In the genomic region with DNA sequence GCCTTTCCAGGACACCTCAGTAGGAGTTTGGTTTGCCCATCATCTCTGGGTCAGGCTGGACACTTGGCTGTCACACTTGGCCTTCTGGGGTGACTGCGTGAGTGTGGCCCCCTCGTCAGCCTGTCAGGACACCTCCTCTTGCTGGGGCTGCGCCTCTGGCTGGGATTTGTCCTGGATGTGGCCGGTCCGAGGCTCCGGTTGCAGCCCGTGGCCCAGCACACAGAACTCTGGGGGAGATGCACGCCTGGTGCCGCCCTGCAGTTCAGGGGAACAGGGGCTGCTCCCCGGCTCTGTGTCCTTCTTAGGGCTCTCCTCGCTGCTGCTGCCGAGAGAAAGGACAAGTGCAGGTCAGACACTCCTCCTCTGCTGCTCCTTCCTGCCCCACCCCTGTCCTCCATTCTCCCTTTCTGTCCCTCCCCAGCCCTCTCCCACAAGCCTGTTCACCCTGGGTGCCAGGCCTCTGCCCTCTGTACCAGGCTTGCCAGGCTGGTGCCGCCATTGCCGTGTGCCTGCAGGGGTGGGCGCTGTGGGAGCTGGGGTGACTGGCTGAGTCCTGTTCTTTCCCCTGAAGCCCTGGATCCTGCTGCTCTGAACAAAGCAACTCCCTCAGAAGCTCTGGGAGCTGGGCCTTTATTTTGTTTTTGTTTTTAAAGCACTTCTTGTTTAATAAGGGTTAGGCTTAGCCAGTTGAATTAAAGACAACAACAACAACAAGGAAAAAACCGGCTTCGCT, we compare ENCODE assay signal across 12 cellular contexts. TPM values are rescaled to one million over a fixed set of nuclear protein-coding genes. Genes with fewer than 3 reads are reported as not detected.
A peak's percentile ranks its signal among the peaks of the same experiment; 100 is the strongest.
DNase-seq lines count a peak whose midpoint lies in the region; ATAC-seq, FAIRE-seq and TF ChIP-seq lines count a peak whose summit lies in the region.
"Had no signal": no experiment of that assay in that cellular context is flagged by ENCODE, and none has a peak within 500 bp of the region (broad histone marks: within the 10 kb centered on the region; RNA-seq: fewer than 3 reads in every experiment).

No MANE protein-coding gene starts in this region.

- H3K27ac ChIP-seq in RWPE1 (peak overlapping the region; percentile 95), spleen (peak overlapping the region in 5 of 8 donors; percentile 17 to 60 (median 35))
- H3K27ac ChIP-seq: BLaER1 treated with 17β-estradiol and CSF1 and Interleukin-3, amounts not matched to agents 10 nM and 100 nM had no signal

- H3K27me3 ChIP-seq in spleen (replicated peaks in 1 of 7): no peaks in the 10 kb centered on the region
- H3K27me3 ChIP-seq: BLaER1 treated with 17β-estradiol and CSF1 and Interleukin-3, amounts not matched to agents 10 nM and 100 nM had no signal

- H3K9me3 ChIP-seq in spleen: no peaks in the 10 kb centered on the region
- H3K9me3 ChIP-seq: BLaER1 treated with 17β-estradiol and CSF1 and Interleukin-3, amounts not matched to agents 10 nM and 100 nM had no signal

- no peak for TF ChIP-seq POLR2A in spleen (IDR thresholded peaks at IDR 0.05)

- FAIRE-seq in endometrium (lab: Jason Lieb, UNC): peak; percentile 70

- WGBS in spleen, 5 donors: 71 to 93% (median 81%) methylated on average over 16 to 17 of the region's 17 CpGs

- ATAC-seq in HG02981 (IDR thresholded peaks at IDR 0.05; ENCODE audit: unreplicated experiment): no peak
- ATAC-seq: effector memory CD8-positive, alpha-beta T cell; Panc1 had no signal

- H3K4me1 Mint-ChIP-seq in activated CD4-positive, alpha-beta memory T cell treated with anti-CD3 and anti-CD28 coated beads for 36 hours (ENCODE audit: low read depth): peaks cover 2% of the 10 kb centered on the region

- TF ChIP-seq CTCF in RWPE1 (conservative IDR thresholded peaks at IDR 0.05; ENCODE audit: low read depth) (no peak), spleen (IDR thresholded peaks at IDR 0.05 in 8 of 11, conservative IDR thresholded peaks at IDR 0.05 in 3 of 11) (no peak), GM10266 (IDR thresholded peaks at IDR 0.05; ENCODE audit: control insufficient read depth, insufficient read depth, low read depth, missing control alignments) (no peak)

- CTCF ChIA-PET in RWPE1 (lab: Yijun Ruan, JAX): interaction anchor here (1.0 kb wide), 1 partner anchor 12 kb away, joined by 4 read pairs; no protein-coding TSS in a partner anchor
- CTCF ChIA-PET in activated CD4-positive, alpha-beta memory T cell treated with anti-CD3 and anti-CD28 coated beads for 36 hours (lab: Charles Lee): no interaction called here

- intact Hi-C loops in spleen (cut with DNase I; ENCODE audit: low total_unique reads): no loop called here
- intact Hi-C loops in activated CD4-positive, alpha-beta memory T cell treated with anti-CD3 and anti-CD28 coated beads for 36 hours (cut with micrococcal nuclease): no loop called here

- peaks cover 0 to 31% (median 2%) of the 10 kb centered on the region in 6 donors for H3K4me1 ChIP-seq in spleen

- H3K36me3 Mint-ChIP-seq in activated CD4-positive, alpha-beta memory T cell treated with anti-CD3 and anti-CD28 coated beads for 36 hours: no peaks in the 10 kb centered on the region
- H3K36me3 Mint-ChIP-seq: activated naive CD8-positive, alpha-beta T cell treated with anti-CD3 and anti-CD28 coated beads for 36 hours had no signal

- H3K9me3 Mint-ChIP-seq in activated CD4-positive, alpha-beta memory T cell treated with anti-CD3 and anti-CD28 coated beads for 36 hours: no peaks in the 10 kb centered on the region
- H3K9me3 Mint-ChIP-seq: activated naive CD8-positive, alpha-beta T cell treated with anti-CD3 and anti-CD28 coated beads for 36 hours; effector memory CD8-positive, alpha-beta T cell had no signal

- H3K27ac Mint-ChIP-seq in activated CD4-positive, alpha-beta memory T cell treated with anti-CD3 and anti-CD28 coated beads for 36 hours: no peak overlapping the region
- H3K27ac Mint-ChIP-seq: activated naive CD8-positive, alpha-beta T cell treated with anti-CD3 and anti-CD28 coated beads for 36 hours had no signal

- H3K4me3 ChIP-seq in spleen: no peak overlapping the region
- H3K4me3 ChIP-seq: BLaER1 treated with 17β-estradiol and CSF1 and Interleukin-3, amounts not matched to agents 10 nM and 100 nM had no signal

- H3K4me3 Mint-ChIP-seq in activated CD4-positive, alpha-beta memory T cell treated with anti-CD3 and anti-CD28 coated beads for 36 hours: no peak overlapping the region
- H3K4me3 Mint-ChIP-seq: activated naive CD8-positive, alpha-beta T cell treated with anti-CD3 and anti-CD28 coated beads for 36 hours; effector memory CD8-positive, alpha-beta T cell had no signal

- POLR2A ChIA-PET in RWPE1 (lab: Yijun Ruan, JAX; ENCODE audit: low non-redundant PET): no interaction called here
- POLR2A ChIA-PET in activated CD4-positive, alpha-beta memory T cell treated with anti-CD3 and anti-CD28 coated beads for 36 hours (lab: Charles Lee): no interaction called here

- no peaks in the 10 kb centered on the region for H3K36me3 ChIP-seq in spleen
- H3K36me3 ChIP-seq: BLaER1 treated with 17β-estradiol and CSF1 and Interleukin-3, amounts not matched to agents 10 nM and 100 nM had no signal

- DNase-seq in RWPE1 (ENCODE audit: low spot score): no peak
- DNase-seq in midbrain (lab: John Stamatoyannopoulos, UW): peak; percentile 71
- DNase-seq in spleen: no peak
- DNase-seq in GM10266 (ENCODE audit: extremely low spot score): no peak
- no peak for DNase-seq in SK-N-DZ (ENCODE audit: low spot score)
- DNase-seq in activated CD4-positive, alpha-beta memory T cell treated with anti-CD3 and anti-CD28 coated beads for 36 hours: no peak
- DNase-seq: activated naive CD8-positive, alpha-beta T cell treated with anti-CD3 and anti-CD28 coated beads for 36 hours; effector memory CD8-positive, alpha-beta T cell had no signal

- no peaks in the 10 kb centered on the region for H3K27me3 Mint-ChIP-seq in activated CD4-positive, alpha-beta memory T cell treated with anti-CD3 and anti-CD28 coated beads for 36 hours
- H3K27me3 Mint-ChIP-seq: activated naive CD8-positive, alpha-beta T cell treated with anti-CD3 and anti-CD28 coated beads for 36 hours; effector memory CD8-positive, alpha-beta T cell had no signal

RNA-seq across cellular contexts. Expression of gene PCARE, which starts 9.4 kb away (rescaled TPM):
- not detected for total RNA-seq in spleen
- polyA plus RNA-seq in spleen: not detected
- not detected in 2 replicates for polyA plus RNA-seq in SK-N-DZ (2014; cell fraction: cytosol; rRNA removed)
- not detected in 2 replicates for polyA plus RNA-seq in SK-N-DZ (2014; cell fraction: nucleus; rRNA removed)
- not detected for total RNA-seq in activated CD4-positive, alpha-beta memory T cell treated with anti-CD3 and anti-CD28 coated beads for 36 hours
- total RNA-seq: activated naive CD8-positive, alpha-beta T cell treated with anti-CD3 and anti-CD28 coated beads for 36 hours had no signal

RNA-seq across cellular contexts. Expression of gene CLIP4, which starts 50.3 kb away (rescaled TPM):
- 10 to 100 TPM; 25.0 to 68.8 (median 33.8) TPM for total RNA-seq in spleen
- 1 to 10 TPM; 4.1 to 7.3 (median 5.8) TPM for polyA plus RNA-seq in spleen
- polyA plus RNA-seq in SK-N-DZ (2014; cell fraction: cytosol; rRNA removed): 5.6 and 6.4 TPM in 2 replicates
- polyA plus RNA-seq in SK-N-DZ (2014; cell fraction: nucleus; rRNA removed): 14.9 and 24.1 TPM in 2 replicates
- 10 to 100 TPM; 26.5 to 27.9 TPM for total RNA-seq in activated CD4-positive, alpha-beta memory T cell treated with anti-CD3 and anti-CD28 coated beads for 36 hours
